In genomic region chr22:35491908-35492380, GRCh38 we compare ENCODE assay signal across 24 cellular contexts.
"Had no signal": no experiment of that assay in that cellular context is flagged by ENCODE, and none has a peak within 500 bp of the region (broad histone marks: within the 10 kb centered on the region; RNA-seq: fewer than 3 reads in every experiment).

No MANE protein-coding gene starts in this region.

- H3K4me1 ChIP-seq: esophagus squamous epithelium, gastrocnemius medialis, left lung, psoas muscle, right atrium auricular region, upper lobe of right lung had no signal

- H3K4me3 Mint-ChIP-seq: activated CD4-positive, alpha-beta memory T cell treated with anti-CD3 and anti-CD28 coated beads for 36 hours; activated naive CD4-positive, alpha-beta T cell treated with anti-CD3 and anti-CD28 coated beads, Interleukin-2, amount 10 ng/mL, durations not matched to agents 7 days and 5 days; activated T-cell treated with anti-CD3 and anti-CD28 coated beads, Interleukin-2, amount 50 U/mL, for 72 hours; endodermal cell; natural killer cell had no signal

- DNase-seq: activated CD4-positive, alpha-beta memory T cell treated with anti-CD3 and anti-CD28 coated beads for 36 hours; activated CD4-positive, alpha-beta T cell treated with anti-CD3 and anti-CD28 coated beads for 4 hours; activated CD4-positive, CD25-positive, alpha-beta regulatory T cell; activated effector memory CD4-positive, alpha-beta T cell treated with Interleukin-2 at 50 U/mL for 16 hours; activated naive CD4-positive, alpha-beta T cell treated with anti-CD3 and anti-CD28 coated beads, Interleukin-2, amount 10 ng/mL, durations not matched to agents 7 days and 5 days; activated T-cell treated with anti-CD3 and anti-CD28 coated beads, Interleukin-2, amount 50 U/mL, for 72 hours; cerebellar nuclear complex; cortex of kidney; endodermal cell; esophagus squamous epithelium; gastrocnemius medialis; hippocampal formation; kidney glomerular epithelial cell; left lung; mammary epithelial cell; midbrain; natural killer cell; ovary; psoas muscle; stimulated activated CD4-positive, alpha-beta T cell treated with anti-CD3 and anti-CD28 coated beads, Interleukin-12 subunit alpha, Interleukin-12 subunit beta, amount 100 ng/mL, for 4 hours; stimulated activated CD4-positive, alpha-beta T cell treated with anti-CD3 and anti-CD28 coated beads, Interleukin-4, amount 100 ng/mL, for 4 hours; stimulated activated naive CD8-positive, alpha-beta T cell treated with anti-CD3 and anti-CD28 coated beads, Interleukin-15, Interleukin-2, amounts not matched to agents 100 U/mL and 50 U/mL, for 24 hours; upper lobe of right lung had no signal

- H3K4me3 ChIP-seq: esophagus squamous epithelium, gastrocnemius medialis, left lung, ovary, psoas muscle, right atrium auricular region, upper lobe of right lung had no signal

- H3K27me3 ChIP-seq: gastrocnemius medialis, left lung, ovary, right atrium auricular region, upper lobe of right lung had no signal

- H3K36me3 Mint-ChIP-seq: activated CD4-positive, alpha-beta memory T cell treated with anti-CD3 and anti-CD28 coated beads for 36 hours; activated naive CD4-positive, alpha-beta T cell treated with anti-CD3 and anti-CD28 coated beads, Interleukin-2, amount 10 ng/mL, durations not matched to agents 7 days and 5 days; natural killer cell had no signal

- H3K9me3 ChIP-seq: esophagus squamous epithelium, gastrocnemius medialis, left lung, ovary, psoas muscle, right atrium auricular region, upper lobe of right lung had no signal

- H3K4me1 Mint-ChIP-seq: activated naive CD4-positive, alpha-beta T cell treated with anti-CD3 and anti-CD28 coated beads, Interleukin-2, amount 10 ng/mL, durations not matched to agents 7 days and 5 days; endodermal cell; natural killer cell had no signal

- H3K9me3 Mint-ChIP-seq: activated CD4-positive, alpha-beta memory T cell treated with anti-CD3 and anti-CD28 coated beads for 36 hours; activated naive CD4-positive, alpha-beta T cell treated with anti-CD3 and anti-CD28 coated beads, Interleukin-2, amount 10 ng/mL, durations not matched to agents 7 days and 5 days; activated T-cell treated with anti-CD3 and anti-CD28 coated beads, Interleukin-2, amount 50 U/mL, for 72 hours; natural killer cell had no signal

- H3K36me3 ChIP-seq: esophagus squamous epithelium, gastrocnemius medialis, left lung, ovary, right atrium auricular region, upper lobe of right lung had no signal

- H3K27ac Mint-ChIP-seq: activated CD4-positive, alpha-beta memory T cell treated with anti-CD3 and anti-CD28 coated beads for 36 hours; activated naive CD4-positive, alpha-beta T cell treated with anti-CD3 and anti-CD28 coated beads, Interleukin-2, amount 10 ng/mL, durations not matched to agents 7 days and 5 days; activated T-cell treated with anti-CD3 and anti-CD28 coated beads, Interleukin-2, amount 50 U/mL, for 72 hours; endodermal cell; natural killer cell had no signal

- H3K27ac ChIP-seq: esophagus squamous epithelium, gastrocnemius medialis, left lung, ovary, psoas muscle, right atrium auricular region, upper lobe of right lung had no signal

- ATAC-seq: activated T-cell treated with anti-CD3 and anti-CD28 coated beads, Interleukin-2, amount 50 U/mL, for 72 hours; gastrocnemius medialis; left lung; natural killer cell; psoas muscle; stimulated activated naive CD8-positive, alpha-beta T cell treated with anti-CD3 and anti-CD28 coated beads, Interleukin-15, Interleukin-2, amounts not matched to agents 100 U/mL and 50 U/mL, for 24 hours; upper lobe of right lung had no signal
